ENCODE assay signal across 8 cellular contexts in genomic region chr17:75978938-75979704, GRCh38. TPM values are rescaled to one million over a fixed set of nuclear protein-coding genes. Genes with fewer than 3 reads are reported as not detected.
DNase-seq lines count a peak whose midpoint lies in the region; ATAC-seq and TF ChIP-seq lines count a peak whose summit lies in the region.

Gene ACOX1 (minus strand): TSS chr17:75979166. CDS start chr17:75979073, 93 bp downstream.
Gene TEN1 (plus strand): TSS chr17:75979240. CDS start chr17:75986193, 6,953 bp downstream.

- peak within 1 kb of the TSS; percentile 100 for H3K27ac Mint-ChIP-seq in effector memory CD8-positive, alpha-beta T cell
- peak within 1 kb of the TSS; percentile 99 for H3K27ac Mint-ChIP-seq in memory B cell

- ATAC-seq in effector memory CD8-positive, alpha-beta T cell (replicated peaks): peak; percentile 93
- peak; percentile 88 for ATAC-seq in memory B cell (ENCODE audit: low read depth)

- TF ChIP-seq CTCF in GM20000 (IDR thresholded peaks at IDR 0.05; ENCODE audit: extremely low read depth, missing control alignments): peak; percentile 38

- peaks cover 14% of the 10 kb centered on the region for H3K36me3 Mint-ChIP-seq in effector memory CD8-positive, alpha-beta T cell (ENCODE audit: insufficient read depth)
- H3K36me3 Mint-ChIP-seq in memory B cell: no peaks in the 10 kb centered on the region

- H3K4me3 Mint-ChIP-seq in effector memory CD8-positive, alpha-beta T cell: peak within 1 kb of the TSS; percentile 100
- peak within 1 kb of the TSS; percentile 94 for H3K4me3 Mint-ChIP-seq in memory B cell

- peaks cover 11 to 23% of the 10 kb centered on the region in 2 donors for H3K4me1 Mint-ChIP-seq in effector memory CD8-positive, alpha-beta T cell (ENCODE audit: low read depth in 2 of 2)
- H3K4me1 Mint-ChIP-seq in memory B cell: peaks cover 12% of the 10 kb centered on the region

- no peaks in the 10 kb centered on the region for H3K9me3 Mint-ChIP-seq in effector memory CD8-positive, alpha-beta T cell
- no peaks in the 10 kb centered on the region for H3K9me3 Mint-ChIP-seq in memory B cell

- H3K27me3 Mint-ChIP-seq in effector memory CD8-positive, alpha-beta T cell: no peaks in the 10 kb centered on the region
- no peaks in the 10 kb centered on the region for H3K27me3 Mint-ChIP-seq in memory B cell

- DNase-seq in COLO829 (ENCODE audit: low spot score) (peak; percentile 81), GM20000 (ENCODE audit: low spot score) (peak; percentile 92), HT1080 (ENCODE audit: low read depth) (peak; percentile 97), NOMO-1 treated with DMSO at 0.1 percent for 48 hours (lab: John Stamatoyannopoulos, UW; ENCODE audit: unreplicated experiment) (peak; percentile 96), memory B cell (ENCODE audit: low spot score in 2 of 2) (peak; percentile 90 to 93)
- peak; percentile 92 to 93 for DNase-seq in activated CD8-positive, alpha-beta memory T cell treated with anti-CD3 and anti-CD28 coated beads for 4 hours (ENCODE audit: low read depth in 2 of 2)
- DNase-seq in effector memory CD8-positive, alpha-beta T cell: peak; percentile 91 to 95 (median 93)
- DNase-seq in stimulated activated CD8-positive, alpha-beta memory T cell treated with anti-CD3 and anti-CD28 coated beads, Interleukin-12 subunit alpha, Interleukin-12 subunit beta, amount 100 ng/mL, for 24 hours (ENCODE audit: extremely low read depth): peak; percentile 94

RNA-seq across cellular contexts. Expression of gene ACOX1, which starts in this region (rescaled TPM):
- total RNA-seq in HT1080 (2014; rRNA removed; shearing (Covaris generic)): 17.6 and 23.0 TPM in 2 replicates
- polyA plus RNA-seq in HT1080 (2015; cell fraction: cytosol; rRNA removed): 8.7 and 9.9 TPM in 2 replicates
- 21.7 and 29.5 TPM in 2 replicates for polyA plus RNA-seq in HT1080 (2015; cell fraction: nucleus; rRNA removed)

RNA-seq across cellular contexts. Expression of gene TEN1, which starts in this region (rescaled TPM):
- 23.8 and 32.8 TPM in 2 replicates for total RNA-seq in HT1080 (2014; rRNA removed; shearing (Covaris generic))
- polyA plus RNA-seq in HT1080 (2015; cell fraction: cytosol; rRNA removed): 18.2 and 21.4 TPM in 2 replicates
- polyA plus RNA-seq in HT1080 (2015; cell fraction: nucleus; rRNA removed): 15.1 and 20.4 TPM in 2 replicates

Comparison
In these comparisons a context has a peak if more than half of its experiments do, and no peak if none do; other contexts are left out.
1. Peak in every context shown above with its lines: DNase-seq and ATAC-seq.